13 cellular contexts compared by ENCODE assay signal in genomic region chr11:35623708-35624168, GRCh38.
A peak's percentile ranks its signal among the peaks of the same experiment; 100 is the strongest.
DNase-seq lines count a peak whose midpoint lies in the region; ATAC-seq and TF ChIP-seq lines count a peak whose summit lies in the region.
"Had no signal": no experiment of that assay in that cellular context is flagged by ENCODE, and none has a peak within 500 bp of the region (broad histone marks: within the 10 kb centered on the region; RNA-seq: fewer than 3 reads in every experiment).

No MANE protein-coding gene starts in this region.

- peak; percentile 18 for DNase-seq in CD1c-positive myeloid dendritic cell (ENCODE audit: extremely low spot score)
- DNase-seq in MV-4-11 (lab: John Stamatoyannopoulos, UW) = peak; percentile 46
- peak; percentile 89 for DNase-seq in astrocyte of the spinal cord (ENCODE audit: low read depth, low spot score)
- DNase-seq in kidney glomerular epithelial cell (lab: John Stamatoyannopoulos, UW) = peak; percentile 37
- DNase-seq in medulla oblongata (ENCODE audit: extremely low spot score) = no peak
- DNase-seq in activated naive CD4-positive, alpha-beta T cell treated with anti-CD3 and anti-CD28 coated beads, Interleukin-2, amount 50 U/mL, for 16 hours = no peak
- DNase-seq in NCI-H2107 (lab: John Stamatoyannopoulos, UW) = no peak
- DNase-seq: activated CD8-positive, alpha-beta memory T cell treated with anti-CD3 and anti-CD28 coated beads for 24 hours; amniotic stem cell; Calu3; NCI-H1436 treated with DMSO at 0.1 percent for 48 hours had no signal

- no peak overlapping the region for H3K4me3 ChIP-seq in astrocyte of the spinal cord (ENCODE audit: low read depth, low read length)

- ATAC-seq in HG03442 (IDR thresholded peaks at IDR 0.05; ENCODE audit: unreplicated experiment) = no peak
- ATAC-seq: stimulated activated memory B cell treated with anti-CD40 and anti-IgM and Interleukin-4, amounts not matched to agents 10 μg/mL and 1 μg/mL and 100 μg/mL, for 72 hours had no signal

- in situ Hi-C loops in astrocyte of the spinal cord (cut with HindIII; ENCODE audit: low sequenced_read_pairs) = no loop called here

- no peak for TF ChIP-seq CTCF in astrocyte of the spinal cord (IDR thresholded peaks at IDR 0.05; ENCODE audit: low read depth, low read length)

Comparison
In these comparisons a context has a peak if more than half of its experiments do, and no peak if none do; other contexts are left out.
1. DNase-seq: peak in CD1c-positive myeloid dendritic cell (single experiment), MV-4-11 (single experiment), astrocyte of the spinal cord (single experiment) and kidney glomerular epithelial cell (single experiment); none in medulla oblongata (single experiment), activated naive CD4-positive, alpha-beta T cell treated with anti-CD3 and anti-CD28 coated beads, Interleukin-2, amount 50 U/mL, for 16 hours (single experiment) and NCI-H2107 (single experiment).